In the genomic region with DNA sequence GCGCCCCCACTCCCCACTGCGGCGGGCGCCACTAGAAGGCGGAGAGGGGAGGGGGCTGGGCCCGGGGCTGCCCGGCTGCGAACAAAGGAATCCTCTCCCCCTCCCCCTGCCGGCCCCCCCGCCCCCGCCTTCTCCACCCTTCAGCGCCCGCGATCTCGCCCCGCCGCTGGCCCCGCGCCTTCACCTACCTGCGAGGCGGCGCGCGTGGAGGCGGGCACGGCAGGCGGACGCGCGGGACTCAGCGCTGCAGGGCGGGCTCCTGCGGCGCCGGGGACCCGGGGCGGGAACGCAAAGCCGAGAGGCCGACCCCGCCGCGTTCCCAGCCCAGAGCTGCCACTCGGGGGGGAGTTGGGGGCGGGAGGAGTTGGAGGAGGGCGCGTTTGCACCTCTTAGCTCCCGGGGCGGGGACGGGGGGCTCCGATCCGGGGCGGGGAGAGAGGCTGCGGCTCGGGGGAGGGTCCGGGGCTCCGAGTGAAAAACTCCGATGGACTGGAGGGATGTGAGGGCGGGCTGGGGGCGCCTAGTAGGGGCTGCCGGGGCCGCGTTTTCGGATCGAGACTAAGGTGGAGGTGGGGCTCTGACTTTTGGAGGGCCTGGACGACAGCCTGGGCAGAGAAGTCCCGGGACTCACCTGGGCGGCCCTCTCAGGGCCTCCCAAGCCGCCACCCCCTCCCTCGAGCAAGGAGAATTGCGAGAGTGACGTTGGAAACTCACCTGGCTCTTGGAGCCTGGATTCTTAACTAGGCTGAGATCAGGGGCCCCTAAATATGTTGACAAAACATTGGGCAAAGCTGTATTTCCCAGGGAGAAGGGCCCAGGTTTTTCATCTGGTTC, we compare ENCODE assay signal across 10 cellular contexts. TPM values are rescaled to one million over a fixed set of nuclear protein-coding genes. Genes with fewer than 3 reads are reported as not detected.
DNase-seq lines count a peak whose midpoint lies in the region; ATAC-seq, FAIRE-seq and TF ChIP-seq lines count a peak whose summit lies in the region.
"Had no signal": no experiment of that assay in that cellular context is flagged by ENCODE, and none has a peak within 500 bp of the region (broad histone marks: within the 10 kb centered on the region; RNA-seq: fewer than 3 reads in every experiment).

FBN3 (minus strand) TSS at position 332 of the 834 bp plus-strand sequence. CDS start 2,112 bp downstream, outside the sequence.

- TF ChIP-seq RAD21 in H1 (IDR thresholded peaks at IDR 0.05 in 1 of 2, conservative IDR thresholded peaks at IDR 0.05 in 1 of 2; ENCODE audit: low read depth in 2 of 2, low read length in 2 of 2), result no peak

- peak within 1 kb of the TSS; percentile 90 for H2BK5ac ChIP-seq in H1 (ENCODE audit: low read depth, low read length)

- peak; percentile 40 for DNase-seq in DMS79 (lab: John Stamatoyannopoulos, UW)
- DNase-seq in H1 (ENCODE audit: low read depth in 1 of 2, low spot score in 2 of 2), result peak in 1 of 2 experiments; percentile 80
- DNase-seq in occipital lobe (lab: John Stamatoyannopoulos, UW), result no peak
- no peak for DNase-seq in COR-L47 (lab: John Stamatoyannopoulos, UW)
- DNase-seq: stimulated activated naive CD4-positive, alpha-beta T cell treated with Interleukin-2 at 50 U/mL for 16 hours had no signal

- no peaks in the 10 kb centered on the region for H3K9me3 ChIP-seq in HUES6 (ENCODE audit: control insufficient read depth, insufficient read depth, low read depth, low read length)
- no peaks in the 10 kb centered on the region for H3K9me3 ChIP-seq in H1 (ENCODE audit: insufficient read depth in 2 of 2, low read depth in 1 of 2, low read length in 1 of 2)
- H3K9me3 ChIP-seq in gastroesophageal sphincter, result no peaks in the 10 kb centered on the region

- peak within 1 kb of the TSS; percentile 27; the same call in 1 of the 2 replicates for H2BK12ac ChIP-seq in H1 (ENCODE audit: low read depth, low read length)

- no peak within 1 kb of the TSS for H2BK20ac ChIP-seq in H1 (ENCODE audit: low read length)

- WGBS in H1 (ENCODE audit: extremely low coverage in 1 of 2, insufficient coverage in 1 of 2, insufficient read length in 1 of 2, insufficient replicate concordance in 2 of 2, low coverage in 1 of 2, low lambda C conversion rate in 2 of 2, missing lambda C conversion rate in 1 of 2), 2 experiments, result 0% methylated on average over 4 of the region's 72 CpGs; no CpG with 5 or more reads in 1 of the 2 experiments
- 40% methylated on average over 1 of the region's 72 CpGs; no CpG with 5 or more reads in 1 of the 2 donors for WGBS in gastroesophageal sphincter (ENCODE audit: low coverage in 1 of 2), 2 donors

- TF ChIP-seq POLR2A in H1 (IDR thresholded peaks at IDR 0.05; ENCODE audit: control extremely low read depth in 1 of 2, low read depth in 2 of 2, low read length in 2 of 2) (peak in 1 of 2 experiments; percentile 26; a peak in 1 of 3 replicates), gastroesophageal sphincter (IDR thresholded peaks at IDR 0.05) (no peak)

- H4K8ac ChIP-seq in H1 (ENCODE audit: extremely low read depth, insufficient read depth, low read length), result peak within 1 kb of the TSS; percentile 77; the same call in 1 of the 2 replicates

- no peak within 1 kb of the TSS for H2AK5ac ChIP-seq in H1 (ENCODE audit: low read depth, low read length)

- ATAC-seq in gastroesophageal sphincter (no peak), HG03571 (IDR thresholded peaks at IDR 0.05; ENCODE audit: unreplicated experiment) (no peak)

- H3K4me3 ChIP-seq in HUES6 (ENCODE audit: low read depth, low read length) (peak within 1 kb of the TSS; percentile 75), H1 (ENCODE audit: extremely low read depth in 1 of 4, insufficient read depth in 2 of 4, low read depth in 3 of 4, low read length in 4 of 4) (peak within 1 kb of the TSS; percentile 58 to 78 (median 62)), gastroesophageal sphincter (peak within 1 kb of the TSS in 1 of 2 donors; percentile 39)

- POLR2A ChIA-PET in H1 (lab: Charles Lee; ENCODE audit: partially characterized antibody), result interaction anchor here (0.6 to 2.7 kb wide), 13 partner anchors 9 to 222 kb away, joined by 3 to 13 read pairs (median 4); partner anchors contain the start of gene CERS4

- FAIRE-seq in H1 (lab: Jason Lieb, UNC), result no peak

- H3K27me3 ChIP-seq in HUES6 (ENCODE audit: control insufficient read depth, insufficient read depth, low read length) (no peaks in the 10 kb centered on the region), H1 (replicated peaks in 1 of 4; ENCODE audit: control insufficient read depth in 3 of 4, extremely low read depth in 1 of 4, insufficient read depth in 3 of 4, low read length in 3 of 4) (no peaks in the 10 kb centered on the region), gastroesophageal sphincter (peaks cover 85% of the 10 kb centered on the region)

- no peak within 1 kb of the TSS for H3K23ac ChIP-seq in H1 (ENCODE audit: insufficient read length)

- no peaks in the 10 kb centered on the region; the same call in 1 of the 2 replicates for H3K23me2 ChIP-seq in H1 (ENCODE audit: low read depth, low read length)

- CTCF ChIA-PET in H1 (lab: Charles Lee; ENCODE audit: partially characterized antibody), result no interaction called here

- H3K14ac ChIP-seq in H1 (ENCODE audit: insufficient read length), result no peak within 1 kb of the TSS

- TF ChIP-seq EP300 in H1 (IDR thresholded peaks at IDR 0.05; ENCODE audit: borderline replicate concordance in 1 of 2, low read depth in 2 of 2, low read length in 2 of 2), result no peak
- TF ChIP-seq EP300 in gastroesophageal sphincter (IDR thresholded peaks at IDR 0.05), result no peak

- H2AFZ ChIP-seq in H1 (ENCODE audit: low read length), result no peak within 1 kb of the TSS

- no peak within 1 kb of the TSS for H2BK120ac ChIP-seq in H1 (replicated peaks; ENCODE audit: low read depth, low read length)

- no peaks in the 10 kb centered on the region for H4K20me1 ChIP-seq in H1 (replicated peaks in 1 of 2; ENCODE audit: control insufficient read depth in 1 of 2, insufficient read depth in 2 of 2, low read length in 2 of 2)

- H3K4me1 ChIP-seq in HUES6 (ENCODE audit: control insufficient read depth, insufficient read depth, low read length) (peaks cover 22% of the 10 kb centered on the region), H1 (replicated peaks in 1 of 4; ENCODE audit: control insufficient read depth in 3 of 4, insufficient read depth in 4 of 4, low read length in 3 of 4) (peaks cover 0 to 24% (median 13%) of the 10 kb centered on the region in 4 experiments; a peak in 6 of 7 replicates), gastroesophageal sphincter (peaks cover 0 to 23% (median 14%) of the 10 kb centered on the region in 3 donors)

- TF ChIP-seq CTCF in H1 (IDR thresholded peaks at IDR 0.05; ENCODE audit: control extremely low read depth in 1 of 3, insufficient read depth in 1 of 3, low read depth in 1 of 3, low read length in 3 of 3), result no peak
- TF ChIP-seq CTCF in gastroesophageal sphincter (IDR thresholded peaks at IDR 0.05), result no peak

- peak within 1 kb of the TSS; percentile 92 for H4K5ac ChIP-seq in H1 (ENCODE audit: insufficient read length, low read depth, low read length)

- no peak within 1 kb of the TSS for H3K56ac ChIP-seq in H1 (replicated peaks; ENCODE audit: insufficient read length, low read depth, low read length)

- peak within 1 kb of the TSS; percentile 46 for H3K4ac ChIP-seq in H1 (replicated peaks; ENCODE audit: insufficient read length, low read depth, low read length)

- peak within 1 kb of the TSS; percentile 36 for H4K91ac ChIP-seq in H1 (replicated peaks; ENCODE audit: insufficient read length, low read length)

- H3K79me2 ChIP-seq in H1 (ENCODE audit: control insufficient read depth in 1 of 2, insufficient read depth in 2 of 2, low read length in 2 of 2), result peaks cover 0 to 19% of the 10 kb centered on the region in 2 experiments; a peak in 1 of 4 replicates

- no peak within 1 kb of the TSS for H2BK15ac ChIP-seq in H1 (ENCODE audit: low read length)

- H3K36me3 ChIP-seq in HUES6 (ENCODE audit: control insufficient read depth, insufficient read depth, low read length) (peaks cover 8% of the 10 kb centered on the region; the same call in 1 of the 2 replicates), H1 (ENCODE audit: control insufficient read depth in 2 of 4, insufficient read depth in 4 of 4, low read length in 3 of 4) (no peaks in the 10 kb centered on the region; a peak in 1 of 8 replicates), gastroesophageal sphincter (no peaks in the 10 kb centered on the region)

- peaks cover 6% of the 10 kb centered on the region for H3K79me1 ChIP-seq in H1 (ENCODE audit: low read depth, low read length)

- H3K18ac ChIP-seq in H1 (ENCODE audit: extremely low read depth, low read length), result peak within 1 kb of the TSS; percentile 41

- H3K9ac ChIP-seq in HUES6 (ENCODE audit: low read length) (peak within 1 kb of the TSS; percentile 91), H1 (replicated peaks in 1 of 4; ENCODE audit: extremely low read depth in 1 of 4, low read depth in 3 of 4, low read length in 3 of 4) (peak within 1 kb of the TSS in 3 of 4 experiments; percentile 57 to 75 (median 67); a peak in 6 of 7 replicates)

- peak within 1 kb of the TSS; percentile 48 to 72 for H3K4me2 ChIP-seq in H1 (ENCODE audit: insufficient read depth in 1 of 2, low read depth in 2 of 2, low read length in 2 of 2)

- H3K27ac ChIP-seq in HUES6 (ENCODE audit: low read depth, low read length), result peak within 1 kb of the TSS; percentile 84
- H3K27ac ChIP-seq in H1 (ENCODE audit: low read depth, low read length), result peak within 1 kb of the TSS; percentile 76; the same call in 1 of the 2 replicates
- H3K27ac ChIP-seq in gastroesophageal sphincter, result no peak within 1 kb of the TSS

TF ChIP-seq in H1, 55 proteins besides CTCF, POLR2A, EP300 and RAD21 (continues in another document):
- no peak for TF ChIP-seq SRF (IDR thresholded peaks at IDR 0.05; ENCODE audit: low read depth, low read length)
- TF ChIP-seq MAX (IDR thresholded peaks at IDR 0.05), result no peak
- no peak for TF ChIP-seq POU5F1 (IDR thresholded peaks at IDR 0.05; ENCODE audit: low read depth, low read length)
- TF ChIP-seq TAF1 (IDR thresholded peaks at IDR 0.05; ENCODE audit: low read depth, low read length), result peak; percentile 58

RNA-seq across cellular contexts. Expression of gene FBN3, which starts in this region (rescaled TPM):
- total RNA-seq in H1 (2021; fragmentation: NEBNext Ultra II Directional; extraction: Animal tissue kit (Norgen Biotek cat#: 25700)), result 38.7 and 39.0 TPM in 2 replicates
- 37.1 and 64.1 TPM in 2 replicates for polyA plus RNA-seq in H1 (2011; rRNA removed)
- polyA plus RNA-seq in H1 (2011; cell fraction: cytosol; rRNA removed), result 56.0 TPM
- polyA plus RNA-seq in H1 (2011; cell fraction: nucleus; rRNA removed), result 303 TPM
- polyA plus RNA-seq in H1 (2012, experiment 1 of 2), result 37.9 to 66.2 TPM (median 58.6 TPM) in 4 replicates
- polyA plus RNA-seq in H1 (2012, experiment 2 of 2), result 19.7 TPM
- 27.8 TPM for polyA plus RNA-seq in H1 (2013, experiment 1 of 2)
- 19.6 TPM for polyA plus RNA-seq in H1 (2013, experiment 2 of 2)
- 77.0 and 93.3 TPM in 2 replicates for polyA minus RNA-seq in H1 (2011; rRNA and poly(A)+ RNA removed)
- 25.2 TPM for polyA minus RNA-seq in H1 (2011; cell fraction: cytosol; rRNA and poly(A)+ RNA removed)
- 51.6 TPM for polyA minus RNA-seq in H1 (2011; cell fraction: nucleus; rRNA and poly(A)+ RNA removed)
- total RNA-seq in occipital lobe (23.2 TPM), gastroesophageal sphincter (under 1 TPM in 1 of 4 donors, not detected in 3; 0.02 TPM)
- total RNA-seq: H4, HT1080 had no signal

Comparison
In these comparisons a context has a peak if more than half of its experiments do, and no peak if none do; other contexts are left out.
1. RNA of gene FBN3 (total RNA-seq): 38.7 to 39.0 TPM in H1 and 23.2 TPM in occipital lobe (single experiment); 0.02 TPM in gastroesophageal sphincter; every median in the first group is over 10 times any median in the second.
2. H3K27ac ChIP-seq: peak in HUES6 (single experiment) and H1 (single experiment); none in gastroesophageal sphincter (0 of 4).